In the genomic region with DNA sequence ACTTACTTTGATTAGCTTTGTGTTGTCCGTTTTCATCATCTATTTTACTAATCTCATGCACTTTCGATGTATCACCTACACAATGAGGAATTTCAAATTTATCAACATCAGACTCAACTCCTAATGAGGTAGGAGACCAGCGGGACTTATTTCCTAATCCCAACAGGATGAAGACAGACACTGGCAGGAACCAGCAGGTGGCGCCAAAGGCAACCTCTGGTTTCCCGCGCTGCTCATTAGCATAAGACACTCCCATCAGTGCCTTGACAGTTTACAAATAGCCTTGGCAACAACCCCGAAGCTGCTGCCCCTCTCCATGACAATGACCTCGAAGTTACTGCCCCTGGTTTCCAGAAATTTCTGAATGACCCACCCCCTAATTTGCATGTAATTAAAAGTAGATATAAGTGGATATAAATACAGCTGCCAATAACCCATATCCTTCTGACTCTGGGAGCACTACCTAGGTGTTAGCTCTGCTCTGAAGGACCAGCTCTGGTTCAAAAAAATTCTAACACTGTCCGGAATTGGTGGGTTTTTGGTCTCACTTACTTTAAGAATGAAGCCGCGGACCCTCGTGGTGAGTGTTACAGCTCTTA, we compare ENCODE assay signal across 8 cellular contexts.
DNase-seq lines count a peak whose midpoint lies in the region; ATAC-seq and TF ChIP-seq lines count a peak whose summit lies in the region.

No MANE protein-coding gene starts in this region.

- DNase-seq in activated CD4-positive, alpha-beta T cell treated with anti-CD3 and anti-CD28 coated beads for 24 hours (ENCODE audit: low read depth in 2 of 2), result peak; percentile 14 to 30
- no peak for DNase-seq in activated CD4-positive, alpha-beta T cell treated with anti-CD3 and anti-CD28 coated beads, Interleukin-2, amount 50 U/mL, for 4 hours
- peak; percentile 15 for DNase-seq in Panc1 (ENCODE audit: low read depth, low spot score)
- peak; percentile 64 for DNase-seq in dermis blood vessel endothelial cell
- DNase-seq in neural progenitor cell (ENCODE audit: low spot score), result peak; percentile 58
- no peak for DNase-seq in epidermal melanocyte (ENCODE audit: insufficient read length, low spot score)
- DNase-seq in NOMO-1 treated with dmso at 0.1 percent for 144 hours (lab: John Stamatoyannopoulos, UW; ENCODE audit: unreplicated experiment), result no peak
- DNase-seq in amniotic stem cell (lab: John Stamatoyannopoulos, UW), result no peak

- in situ Hi-C loops in Panc1 (cut with HindIII; ENCODE audit: low pct_unique_long_range_greater_than_20kb, low sequenced_read_pairs), result no loop called here

- peaks cover 4% of the 10 kb centered on the region for H3K4me1 Mint-ChIP-seq in neural progenitor cell

- TF ChIP-seq CTCF in Panc1 (IDR thresholded peaks at IDR 0.05) (peak; percentile 84), neural progenitor cell (IDR thresholded peaks at IDR 0.05) (peak; percentile 71)

- POLR2A ChIA-PET in Panc1 (lab: Charles Lee), result interaction anchor here (0.6 kb wide), 1 partner anchor 144 kb away, joined by 3 read pairs; no protein-coding TSS in a partner anchor

- H3K79me2 ChIP-seq in neural progenitor cell (ENCODE audit: low read depth), result no peaks in the 10 kb centered on the region

- H3K27ac Mint-ChIP-seq in neural progenitor cell, result no peak overlapping the region

- H3K9me3 ChIP-seq in Panc1 (ENCODE audit: control insufficient read depth, insufficient read depth, low read depth, low read length), result no peaks in the 10 kb centered on the region
- H3K9me3 ChIP-seq in neural progenitor cell (ENCODE audit: low read depth), result no peaks in the 10 kb centered on the region

- H3K27me3 ChIP-seq in Panc1 (ENCODE audit: control insufficient read depth, insufficient read depth, low read length) (no peaks in the 10 kb centered on the region), neural progenitor cell (no peaks in the 10 kb centered on the region)

- peaks cover 3% of the 10 kb centered on the region for H3K27me3 Mint-ChIP-seq in neural progenitor cell (ENCODE audit: insufficient read depth, low read depth)

- no peak overlapping the region for H3K4me3 ChIP-seq in Panc1 (ENCODE audit: low read depth in 2 of 2, low read length in 2 of 2)
- no peak overlapping the region for H3K4me3 ChIP-seq in neural progenitor cell

- H2AFZ ChIP-seq in neural progenitor cell (replicated peaks), result no peak overlapping the region

- H4K20me1 ChIP-seq in neural progenitor cell (ENCODE audit: low read depth), result no peaks in the 10 kb centered on the region

- no peaks in the 10 kb centered on the region for H3K36me3 ChIP-seq in Panc1 (ENCODE audit: control insufficient read depth, insufficient read depth, low read length)
- H3K36me3 ChIP-seq in neural progenitor cell, result no peaks in the 10 kb centered on the region

- CTCF ChIA-PET in Panc1 (lab: Charles Lee), result no interaction called here

- H3K9me3 Mint-ChIP-seq in neural progenitor cell, result peaks cover 12% of the 10 kb centered on the region

- no peak overlapping the region for H3K9ac ChIP-seq in neural progenitor cell

- intact Hi-C loops in Panc1 (cut with micrococcal nuclease; ENCODE audit: unreplicated experiment), result no loop called here

- H3K4me1 ChIP-seq in Panc1 (ENCODE audit: control insufficient read depth, insufficient read depth, low read length) (no peaks in the 10 kb centered on the region), neural progenitor cell (no peaks in the 10 kb centered on the region)

- H3K36me3 Mint-ChIP-seq in neural progenitor cell, result peaks cover 4% of the 10 kb centered on the region

- H3F3A ChIP-seq in neural progenitor cell (ENCODE audit: low read depth), result no peaks in the 10 kb centered on the region

- no peak; the same call in 1 of the 2 replicates for ATAC-seq in Panc1

- H3K27ac ChIP-seq in Panc1 (ENCODE audit: low read length) (no peak overlapping the region), neural progenitor cell (no peak overlapping the region)

- BruUV-seq in Panc1 (replicated peaks; lab: Mats Ljungman, UMichigan), result no TSS peak

- no peak overlapping the region for H3K4me3 Mint-ChIP-seq in neural progenitor cell

- no peak overlapping the region for H3K4me2 ChIP-seq in neural progenitor cell

Comparison
In these comparisons a context has a peak if more than half of its experiments do, and no peak if none do; other contexts are left out.
1. DNase-seq: peak in activated CD4-positive, alpha-beta T cell treated with anti-CD3 and anti-CD28 coated beads for 24 hours (2 of 2), Panc1 (single experiment), dermis blood vessel endothelial cell (single experiment) and neural progenitor cell (single experiment); none in activated CD4-positive, alpha-beta T cell treated with anti-CD3 and anti-CD28 coated beads, Interleukin-2, amount 50 U/mL, for 4 hours (0 of 2), epidermal melanocyte (single experiment), NOMO-1 treated with dmso at 0.1 percent for 144 hours (single experiment) and amniotic stem cell (single experiment).